In genomic region chr6:33761922-33762629, GRCh38 we compare ENCODE assay signal across 8 cellular contexts. TPM values are rescaled to one million over a fixed set of nuclear protein-coding genes. Genes with fewer than 3 reads are reported as not detected.
DNase-seq lines count a peak whose midpoint lies in the region; ATAC-seq and TF ChIP-seq lines count a peak whose summit lies in the region.

No MANE protein-coding gene starts in this region.

- DNase-seq in A673 (ENCODE audit: low spot score), result peak; percentile 35
- peak; percentile 84 for DNase-seq in NCI-H510A treated with DMSO at 0.1 percent for 48 hours (lab: John Stamatoyannopoulos, UW)
- peak; percentile 67 for DNase-seq in activated CD8-positive, alpha-beta T cell treated with anti-CD3 and anti-CD28 coated beads, Interleukin-2, amount 10 ng/mL, durations not matched to agents 7 days and 5 days
- peak; percentile 39 for DNase-seq in fibroblast of the aortic adventitia (ENCODE audit: low read depth)
- no peak for DNase-seq in omental fat pad (ENCODE audit: low spot score)

- no peaks in the 10 kb centered on the region for H3K36me3 Mint-ChIP-seq in activated CD8-positive, alpha-beta T cell treated with anti-CD3 and anti-CD28 coated beads, Interleukin-2, amount 10 ng/mL, durations not matched to agents 7 days and 5 days (ENCODE audit: low read depth)

- H3K27ac ChIP-seq in A673 (ENCODE audit: low read depth, low read length, poor library complexity, severe bottlenecking), result peak overlapping the region; percentile 30

- peak; percentile 55 for TF ChIP-seq CTCF in A673 (conservative IDR thresholded peaks at IDR 0.05; ENCODE audit: low read depth, low read length)
- peak; percentile 79 for TF ChIP-seq CTCF in GM12872 (IDR thresholded peaks at IDR 0.05; ENCODE audit: insufficient read depth, low read depth, low read length)
- TF ChIP-seq CTCF in fibroblast of the aortic adventitia (IDR thresholded peaks at IDR 0.05; ENCODE audit: insufficient read depth, low read length), result peak; percentile 61
- TF ChIP-seq CTCF in omental fat pad (IDR thresholded peaks at IDR 0.05), result no peak

- H3K4me1 ChIP-seq in A673 (ENCODE audit: insufficient read depth, low read length, poor library complexity, severe bottlenecking), result peaks cover 4% of the 10 kb centered on the region

- H3K27me3 Mint-ChIP-seq in activated CD8-positive, alpha-beta T cell treated with anti-CD3 and anti-CD28 coated beads, Interleukin-2, amount 10 ng/mL, durations not matched to agents 7 days and 5 days (ENCODE audit: low read depth), result no peaks in the 10 kb centered on the region

- POLR2A ChIA-PET in A673 (lab: Charles Lee; ENCODE audit: low non-redundant PET), result no interaction called here
- POLR2A ChIA-PET in activated CD8-positive, alpha-beta T cell treated with anti-CD3 and anti-CD28 coated beads, Interleukin-2, amount 10 ng/mL, durations not matched to agents 7 days and 5 days (lab: Charles Lee), result interaction anchor here (1.4 kb wide), 1 partner anchor 50 kb away, joined by 4 read pairs; the partner anchor contains the start of gene UQCC2

- ATAC-seq in activated CD8-positive, alpha-beta T cell treated with anti-CD3 and anti-CD28 coated beads, Interleukin-2, amount 10 ng/mL, durations not matched to agents 7 days and 5 days, result peak; percentile 80
- ATAC-seq in omental fat pad (ENCODE audit: low FRiP score) (peak; percentile 22), GM18505 (IDR thresholded peaks at IDR 0.05; ENCODE audit: unreplicated experiment) (no peak), GM18517 (IDR thresholded peaks at IDR 0.05; ENCODE audit: unreplicated experiment) (no peak)

- H3K36me3 ChIP-seq in A673 (ENCODE audit: insufficient read depth, low read length, poor library complexity, severe bottlenecking), result no peaks in the 10 kb centered on the region

- CTCF ChIA-PET in A673 (lab: Charles Lee), result interaction anchor here (0.9 kb wide), 1 partner anchor 293 kb away, joined by 3 read pairs; no protein-coding TSS in a partner anchor
- CTCF ChIA-PET in activated CD8-positive, alpha-beta T cell treated with anti-CD3 and anti-CD28 coated beads, Interleukin-2, amount 10 ng/mL, durations not matched to agents 7 days and 5 days (lab: Charles Lee), result interaction anchor here (0.7 to 5.0 kb wide), 6 partner anchors 9 to 176 kb away, joined by 3 to 40 read pairs (median 13); partner anchors contain the start of genes IP6K3 and UQCC2

- no peaks in the 10 kb centered on the region for H3K9me3 ChIP-seq in A673 (ENCODE audit: low read depth, low read length, poor library complexity, severe bottlenecking)

- no peaks in the 10 kb centered on the region for H3K9me3 Mint-ChIP-seq in activated CD8-positive, alpha-beta T cell treated with anti-CD3 and anti-CD28 coated beads, Interleukin-2, amount 10 ng/mL, durations not matched to agents 7 days and 5 days (ENCODE audit: insufficient read depth)

- H3K27ac Mint-ChIP-seq in activated CD8-positive, alpha-beta T cell treated with anti-CD3 and anti-CD28 coated beads, Interleukin-2, amount 10 ng/mL, durations not matched to agents 7 days and 5 days, result no peak overlapping the region

- H3K4me3 ChIP-seq in A673 (ENCODE audit: low read depth, low read length, poor library complexity, severe bottlenecking) (no peak overlapping the region), fibroblast of the aortic adventitia (ENCODE audit: low read depth, low read length) (no peak overlapping the region)

- no peak for TF ChIP-seq POLR2A in GM18505 (IDR thresholded peaks at IDR 0.05; ENCODE audit: borderline replicate concordance, extremely low read depth, insufficient read depth, insufficient read length)

- peaks cover 13% of the 10 kb centered on the region for H3K4me1 Mint-ChIP-seq in activated CD8-positive, alpha-beta T cell treated with anti-CD3 and anti-CD28 coated beads, Interleukin-2, amount 10 ng/mL, durations not matched to agents 7 days and 5 days (ENCODE audit: low read depth)

- no peak overlapping the region for H3K4me3 Mint-ChIP-seq in activated CD8-positive, alpha-beta T cell treated with anti-CD3 and anti-CD28 coated beads, Interleukin-2, amount 10 ng/mL, durations not matched to agents 7 days and 5 days

- BruUV-seq in A673 (replicated peaks; lab: Mats Ljungman, UMichigan), result no TSS peak

- no peaks in the 10 kb centered on the region for H3K27me3 ChIP-seq in A673 (replicated peaks; ENCODE audit: insufficient read depth, low read depth, low read length, poor library complexity)

- intact Hi-C loops in A673 (cut with micrococcal nuclease; ENCODE audit: unreplicated experiment), result no loop called here

RNA-seq across cellular contexts. Expression of gene IP6K3, which starts 15.4 kb away (rescaled TPM):
- total RNA-seq in A673 (2021), result not detected in 2 replicates
- total RNA-seq in activated CD8-positive, alpha-beta T cell treated with anti-CD3 and anti-CD28 coated beads, Interleukin-2, amount 10 ng/mL, durations not matched to agents 7 days and 5 days, result not detected
- not detected in 2 replicates for total RNA-seq in fibroblast of the aortic adventitia (ENCODE audit: low replicate concordance)
- total RNA-seq in omental fat pad, result 1 to 10 TPM in 1 of 4 donors, under 1 TPM in 3; 0.19 to 2.2 (median 0.45) TPM

RNA-seq across cellular contexts. Expression of gene LEMD2, which starts 26.9 kb away (rescaled TPM):
- total RNA-seq in A673 (2021) (75.8 and 76.0 TPM in 2 replicates), fibroblast of the aortic adventitia (ENCODE audit: low replicate concordance) (31.2 and 75.3 TPM in 2 replicates), omental fat pad (10 to 100 TPM; 25.8 to 75.0 (median 40.4) TPM)
- 10 to 100 TPM; 49.9 to 59.8 TPM for total RNA-seq in activated CD8-positive, alpha-beta T cell treated with anti-CD3 and anti-CD28 coated beads, Interleukin-2, amount 10 ng/mL, durations not matched to agents 7 days and 5 days

RNA-seq across cellular contexts. Expression of gene MLN, which starts 41.7 kb away (rescaled TPM):
- total RNA-seq in A673 (2021) (not detected in 2 replicates), fibroblast of the aortic adventitia (ENCODE audit: low replicate concordance) (not detected in 2 replicates), omental fat pad (not detected)
- not detected for total RNA-seq in activated CD8-positive, alpha-beta T cell treated with anti-CD3 and anti-CD28 coated beads, Interleukin-2, amount 10 ng/mL, durations not matched to agents 7 days and 5 days

RNA-seq across cellular contexts. Expression of gene UQCC2, which starts 50.6 kb away (rescaled TPM):
- total RNA-seq in A673 (2021) (122 and 124 TPM in 2 replicates), fibroblast of the aortic adventitia (ENCODE audit: low replicate concordance) (7.0 and 20.2 TPM in 2 replicates), omental fat pad (10 to 100 TPM; 10.4 to 19.6 (median 15.5) TPM)
- total RNA-seq in activated CD8-positive, alpha-beta T cell treated with anti-CD3 and anti-CD28 coated beads, Interleukin-2, amount 10 ng/mL, durations not matched to agents 7 days and 5 days, result 10 to 100 TPM; 88.1 to 89.6 TPM

Comparison
In these comparisons a context has a peak if more than half of its experiments do, and no peak if none do; other contexts are left out.
1. CTCF ChIP-seq: peak in A673 (single experiment), GM12872 (single experiment) and fibroblast of the aortic adventitia (single experiment); none in omental fat pad (0 of 3).
2. ATAC-seq: peak in activated CD8-positive, alpha-beta T cell treated with anti-CD3 and anti-CD28 coated beads, Interleukin-2, amount 10 ng/mL, durations not matched to agents 7 days and 5 days (single experiment) and omental fat pad (single experiment); none in GM18505 (single experiment) and GM18517 (single experiment).